In the genomic region with DNA sequence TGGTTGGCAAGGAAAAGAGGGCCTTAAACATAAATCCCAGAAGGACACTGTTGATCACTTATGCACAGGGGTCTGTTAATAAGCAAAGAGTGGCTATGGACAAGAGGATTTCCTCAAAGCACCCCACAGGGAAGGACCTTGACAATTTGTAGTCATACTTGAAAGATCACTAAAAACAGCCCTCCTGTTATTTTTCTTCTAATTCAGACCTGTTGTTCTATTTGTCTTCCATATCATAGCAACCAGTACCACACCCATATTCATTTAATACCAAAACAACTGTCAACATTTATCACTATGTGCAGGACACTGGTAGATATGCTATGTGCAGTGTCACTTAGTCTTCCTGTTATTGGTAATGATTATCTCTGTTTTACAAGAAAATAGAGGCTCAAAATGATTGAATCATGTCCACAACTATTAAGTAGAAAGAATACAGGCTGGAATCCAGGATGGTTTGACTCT, we compare ENCODE assay signal across 1 cellular context.
TF ChIP-seq lines count a peak whose summit lies in the region.

No MANE protein-coding gene starts in this region.

TF ChIP-seq in IMR-90, 13 proteins besides CTCF, POLR2A, EP300 and RAD21:
- TF ChIP-seq, protein P1, sequence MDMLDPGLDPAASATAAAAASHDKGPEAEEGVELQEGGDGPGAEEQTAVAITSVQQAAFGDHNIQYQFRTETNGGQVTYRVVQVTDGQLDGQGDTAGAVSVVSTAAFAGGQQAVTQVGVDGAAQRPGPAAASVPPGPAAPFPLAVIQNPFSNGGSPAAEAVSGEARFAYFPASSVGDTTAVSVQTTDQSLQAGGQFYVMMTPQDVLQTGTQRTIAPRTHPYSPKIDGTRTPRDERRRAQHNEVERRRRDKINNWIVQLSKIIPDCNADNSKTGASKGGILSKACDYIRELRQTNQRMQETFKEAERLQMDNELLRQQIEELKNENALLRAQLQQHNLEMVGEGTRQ (IDR thresholded peaks at IDR 0.05; ENCODE audit: low read depth, low read length), result no peak
- no peak for TF ChIP-seq RFX5 (IDR thresholded peaks at IDR 0.05; ENCODE audit: low read depth, low read length)
- no peak for TF ChIP-seq RCOR1 (IDR thresholded peaks at IDR 0.05; ENCODE audit: insufficient replicate concordance, low read length)
